ENCODE assay signal across 21 cellular contexts in genomic region chr10:63492788-63493403, GRCh38. TPM values are rescaled to one million over a fixed set of nuclear protein-coding genes. Genes with fewer than 3 reads are reported as not detected.
A peak's percentile ranks its signal among the peaks of the same experiment; 100 is the strongest.
DNase-seq lines count a peak whose midpoint lies in the region; ATAC-seq and TF ChIP-seq lines count a peak whose summit lies in the region.
"Had no signal": no experiment of that assay in that cellular context is flagged by ENCODE, and none has a peak within 500 bp of the region (broad histone marks: within the 10 kb centered on the region; RNA-seq: fewer than 3 reads in every experiment).

No MANE protein-coding gene starts in this region.

- in situ Hi-C loops in ACHN (cut with HindIII; ENCODE audit: low pct_ligation_motif_present, low pct_unique_long_range_greater_than_20kb, low sequenced_read_pairs), result no loop called here

- peaks cover 17% of the 10 kb centered on the region for H3K4me1 Mint-ChIP-seq in WTC11
- peaks cover 18% of the 10 kb centered on the region for H3K4me1 Mint-ChIP-seq in type B pancreatic cell (ENCODE audit: unreplicated experiment)

- H3K36me3 Mint-ChIP-seq in WTC11 (peaks cover 14% of the 10 kb centered on the region), type B pancreatic cell (peaks cover 22% of the 10 kb centered on the region)

- no peaks in the 10 kb centered on the region for H4K20me1 ChIP-seq in HCT116 (ENCODE audit: insufficient read depth)

- H3K9me2 ChIP-seq in HCT116 (ENCODE audit: insufficient read depth), result no peaks in the 10 kb centered on the region

- H2BK12ac ChIP-seq in mesenchymal stem cell (ENCODE audit: low read length in 2 of 2), result no peak overlapping the region

- H2BK15ac ChIP-seq in mesenchymal stem cell (ENCODE audit: low read depth, poor library complexity, severe bottlenecking), result no peak overlapping the region

- no peak for TF ChIP-seq CTCF in HCT116 (IDR thresholded peaks at IDR 0.05 in 2 of 3, conservative IDR thresholded peaks at IDR 0.05 in 1 of 3; ENCODE audit: borderline replicate concordance in 1 of 3, insufficient read depth in 1 of 3, low read depth in 2 of 3, low read length in 2 of 3)
- TF ChIP-seq CTCF in WTC11 (IDR thresholded peaks at IDR 0.05), result no peak
- TF ChIP-seq CTCF in type B pancreatic cell (conservative IDR thresholded peaks at IDR 0.05), result no peak

- H2BK120ac ChIP-seq in mesenchymal stem cell (ENCODE audit: low read depth, low read length), result no peak overlapping the region

- H3K14ac ChIP-seq in mesenchymal stem cell (ENCODE audit: low read length in 2 of 2), result no peak overlapping the region

- H3K4me3 ChIP-seq in HCT116 (replicated peaks in 1 of 2; ENCODE audit: low read depth in 1 of 2, low read length in 2 of 2), result no peak overlapping the region
- no peak overlapping the region for H3K4me3 ChIP-seq in mesenchymal stem cell (ENCODE audit: insufficient read depth in 1 of 2, low read depth in 1 of 2, low read length in 2 of 2)
- H3K4me3 ChIP-seq: ovary, suprapubic skin had no signal

- H3K9me3 Mint-ChIP-seq in WTC11 (peaks cover 8% of the 10 kb centered on the region), type B pancreatic cell (peaks cover 6% of the 10 kb centered on the region)
- H3K9me3 Mint-ChIP-seq: activated T-helper 1 cell treated with anti-CD3 and anti-CD28 coated beads, Interleukin-12 subunit alpha, Interleukin-12 subunit beta, Interleukin-2, Interleukin-4 antibody, amounts not matched to agents 30 ng/mL and 10 ng/mL and 1 ng/mL, durations not matched to agents 14 hours and 24 hours and 36 hours; CD8-positive, alpha-beta T cell; naive thymus-derived CD8-positive, alpha-beta T cell had no signal

- H3K79me2 ChIP-seq in HCT116 (ENCODE audit: insufficient read depth, low read length), result peaks cover 76% of the 10 kb centered on the region

- DNase-seq in HCT116 (ENCODE audit: low read depth, low spot score), result no peak
- DNase-seq in WTC11 (ENCODE audit: low spot score), result no peak
- DNase-seq in mesenchymal stem cell, result no peak
- no peak for DNase-seq in type B pancreatic cell (ENCODE audit: extremely low spot score, unreplicated experiment)
- DNase-seq in NCI-H128 (lab: John Stamatoyannopoulos, UW; ENCODE audit: unreplicated experiment), result no peak
- DNase-seq in ACHN, result no peak
- no peak for DNase-seq in mesenteric fat pad (ENCODE audit: low spot score)
- DNase-seq: activated naive CD4-positive, alpha-beta T cell treated with anti-CD3 and anti-CD28 coated beads, Interleukin-2, amount 50 U/mL, for 16 hours; CD8-positive, alpha-beta T cell; DMS153; KG1; kidney glomerular epithelial cell; naive thymus-derived CD8-positive, alpha-beta T cell; NCI-H526; SHP77 treated with DMSO at 0.1 percent for 48 hours; stimulated activated CD4-positive, alpha-beta T cell treated with anti-CD3 and anti-CD28 coated beads, Interleukin-4, amount 100 ng/mL, for 1 hour; stimulated activated naive B cell treated with anti-CD40 and anti-IgM and Interleukin-4, amounts not matched to agents 10 μg/mL and 1 μg/mL and 100 μg/mL, for 72 hours; SW 1271 had no signal

- H3K4me1 ChIP-seq in HCT116 (ENCODE audit: control insufficient read depth in 1 of 2, insufficient read depth in 2 of 2, low read length in 2 of 2), result peaks cover 28 to 35% of the 10 kb centered on the region in 2 experiments
- peaks cover 6% of the 10 kb centered on the region for H3K4me1 ChIP-seq in mesenchymal stem cell (ENCODE audit: control insufficient read depth, insufficient read depth, low read depth, low read length)

- no peak for ATAC-seq in HCT116
- no peak for ATAC-seq in WTC11
- ATAC-seq: CD8-positive, alpha-beta T cell; naive thymus-derived CD8-positive, alpha-beta T cell; stimulated activated naive B cell treated with anti-CD40 and anti-IgM and Interleukin-4, amounts not matched to agents 10 μg/mL and 1 μg/mL and 100 μg/mL, for 72 hours had no signal

- intact Hi-C loops in HCT116 (cut with micrococcal nuclease), result no loop called here

- no peak overlapping the region for H3K23ac ChIP-seq in mesenchymal stem cell (ENCODE audit: low read length in 2 of 2)

- H3K27ac Mint-ChIP-seq in WTC11 (peak overlapping the region; percentile 78), type B pancreatic cell (peak overlapping the region; percentile 74)
- H3K27ac Mint-ChIP-seq: activated T-helper 1 cell treated with anti-CD3 and anti-CD28 coated beads, Interleukin-12 subunit alpha, Interleukin-12 subunit beta, Interleukin-2, Interleukin-4 antibody, amounts not matched to agents 30 ng/mL and 10 ng/mL and 1 ng/mL, durations not matched to agents 14 hours and 24 hours and 36 hours; CD8-positive, alpha-beta T cell; stimulated activated naive B cell treated with anti-CD40 and anti-IgM and Interleukin-4, amounts not matched to agents 10 μg/mL and 1 μg/mL and 100 μg/mL, for 72 hours had no signal

- H2AFZ ChIP-seq in HCT116 (ENCODE audit: low read depth, low read length, poor library complexity, severe bottlenecking) (no peak overlapping the region), mesenchymal stem cell (ENCODE audit: low read depth, low read length) (no peak overlapping the region)

- H3K4me3 Mint-ChIP-seq in WTC11 (no peak overlapping the region), type B pancreatic cell (peak overlapping the region; percentile 51)
- H3K4me3 Mint-ChIP-seq: activated T-helper 1 cell treated with anti-CD3 and anti-CD28 coated beads, Interleukin-12 subunit alpha, Interleukin-12 subunit beta, Interleukin-2, Interleukin-4 antibody, amounts not matched to agents 30 ng/mL and 10 ng/mL and 1 ng/mL, durations not matched to agents 14 hours and 24 hours and 36 hours; CD8-positive, alpha-beta T cell; naive thymus-derived CD8-positive, alpha-beta T cell; stimulated activated naive B cell treated with anti-CD40 and anti-IgM and Interleukin-4, amounts not matched to agents 10 μg/mL and 1 μg/mL and 100 μg/mL, for 72 hours had no signal

- POLR2A ChIA-PET in HCT116 (lab: Charles Lee), result interaction anchor here (0.7 to 1.5 kb wide), 3 partner anchors 9 to 29 kb away, joined by 3 to 6 read pairs (median 5); no protein-coding TSS in a partner anchor
- POLR2A ChIA-PET in WTC11 (lab: Charles Lee), result no interaction called here

- TF ChIP-seq POLR2A in HCT116 (IDR thresholded peaks at IDR 0.05; ENCODE audit: borderline replicate concordance, extremely low read depth, insufficient read depth, insufficient read length), result no peak

- peaks cover 15% of the 10 kb centered on the region for H3K79me1 ChIP-seq in mesenchymal stem cell (replicated peaks; ENCODE audit: low read length, poor library complexity, severe bottlenecking)

- CTCF ChIA-PET in HCT116 (lab: Charles Lee) (interaction anchor here (1.4 kb wide), 1 partner anchor 326 kb away, joined by 3 read pairs; no protein-coding TSS in a partner anchor), WTC11 (lab: Charles Lee) (no interaction called here)

- H2AK5ac ChIP-seq in mesenchymal stem cell (ENCODE audit: low read length, severe bottlenecking), result no peak overlapping the region

- no peak overlapping the region for H2BK5ac ChIP-seq in mesenchymal stem cell (ENCODE audit: low read depth, low read length, poor library complexity, severe bottlenecking)

- RAD21 ChIA-PET in HCT116 (lab: Charles Lee; ENCODE audit: low non-redundant PET in 1 of 2, low total read pairs in 2 of 2, uncharacterized antibody in 2 of 2, unreplicated experiment in 2 of 2), result no interaction called here

- H3K36me3 ChIP-seq in HCT116 (ENCODE audit: control insufficient read depth in 1 of 2, insufficient read depth in 2 of 2, low read length in 2 of 2), result no peaks in the 10 kb centered on the region
- peaks cover 0 to 5% of the 10 kb centered on the region in 2 experiments for H3K36me3 ChIP-seq in mesenchymal stem cell (ENCODE audit: control insufficient read depth in 1 of 2, insufficient read depth in 2 of 2, low read depth in 1 of 2, low read length in 2 of 2)
- H3K36me3 ChIP-seq: ovary, suprapubic skin had no signal

- H3K9ac ChIP-seq in HCT116 (ENCODE audit: low read length) (no peak overlapping the region), mesenchymal stem cell (ENCODE audit: low read length) (peak overlapping the region; percentile 85)

- H3K4ac ChIP-seq in mesenchymal stem cell (ENCODE audit: low read depth in 1 of 2, low read length in 2 of 2), result no peak overlapping the region

- H3K9me3 ChIP-seq in HCT116 (ENCODE audit: control insufficient read depth in 1 of 2, insufficient read depth in 1 of 2, low read depth in 1 of 2, low read length in 2 of 2) (no peaks in the 10 kb centered on the region; a peak in 1 of 4 replicates), mesenchymal stem cell (ENCODE audit: control insufficient read depth, low read length) (no peaks in the 10 kb centered on the region)
- H3K9me3 ChIP-seq: ovary, suprapubic skin had no signal

- peak overlapping the region; percentile 62; the same call in 1 of the 2 replicates for H3K27ac ChIP-seq in HCT116 (ENCODE audit: low read depth, low read length)
- no peak overlapping the region for H3K27ac ChIP-seq in mesenchymal stem cell (ENCODE audit: low read length, poor library complexity, severe bottlenecking)

- no peak overlapping the region for H4K8ac ChIP-seq in mesenchymal stem cell (ENCODE audit: low read length)

- H3K27me3 ChIP-seq in HCT116 (ENCODE audit: insufficient read depth, low read length) (no peaks in the 10 kb centered on the region), mesenchymal stem cell (ENCODE audit: control insufficient read depth in 1 of 2, insufficient read depth in 1 of 2, low read length in 2 of 2) (no peaks in the 10 kb centered on the region)
- H3K27me3 ChIP-seq: ovary, suprapubic skin had no signal

- no peaks in the 10 kb centered on the region for H3K27me3 Mint-ChIP-seq in WTC11 (ENCODE audit: low read depth)
- H3K27me3 Mint-ChIP-seq in type B pancreatic cell, result no peaks in the 10 kb centered on the region
- H3K27me3 Mint-ChIP-seq: naive thymus-derived CD8-positive, alpha-beta T cell; stimulated activated naive B cell treated with anti-CD40 and anti-IgM and Interleukin-4, amounts not matched to agents 10 μg/mL and 1 μg/mL and 100 μg/mL, for 72 hours had no signal

- H4K91ac ChIP-seq in mesenchymal stem cell (ENCODE audit: low read length), result no peak overlapping the region

- H3K18ac ChIP-seq in mesenchymal stem cell (ENCODE audit: low read depth in 1 of 2, low read length in 2 of 2), result no peak overlapping the region

- 100% methylated on average over 2 of the region's 4 CpGs for WGBS in mesenchymal stem cell

- BruUV-seq in HCT116 (replicated peaks; lab: Mats Ljungman, UMichigan), result no TSS peak

- no peak for TF ChIP-seq RAD21 in HCT116 (IDR thresholded peaks at IDR 0.05; ENCODE audit: low read depth)

- H3K4me2 ChIP-seq in HCT116 (ENCODE audit: low read length), result peak overlapping the region; percentile 27
- no peak overlapping the region for H3K4me2 ChIP-seq in mesenchymal stem cell (ENCODE audit: low read length, poor library complexity, severe bottlenecking)

RNA-seq across cellular contexts. Expression of gene JMJD1C, which starts 27.1 kb away (rescaled TPM):
- total RNA-seq in HCT116 (2021; ENCODE audit: unreplicated experiment) (66.3 TPM), WTC11 (2021) (158 to 180 TPM (median 161 TPM) in 3 replicates), type B pancreatic cell (ENCODE audit: low replicate concordance) (58.3 and 62.6 TPM in 2 replicates), mesenteric fat pad (89.2 TPM)
- 12.5 and 19.0 TPM in 2 replicates for polyA plus RNA-seq in HCT116 (2012)
- polyA plus RNA-seq in mesenchymal stem cell (2013, experiment 1 of 2), result 23.7 TPM
- polyA plus RNA-seq in mesenchymal stem cell (2013, experiment 2 of 2), result 25.8 TPM

RNA-seq across cellular contexts. Expression of gene REEP3, which starts 28.3 kb away (rescaled TPM):
- total RNA-seq in HCT116 (2021; ENCODE audit: unreplicated experiment), result 41.3 TPM
- 5.6 and 7.4 TPM in 2 replicates for polyA plus RNA-seq in HCT116 (2012)
- total RNA-seq in WTC11 (2021), result 18.5 to 23.2 TPM (median 21.2 TPM) in 3 replicates
- 38.5 TPM for polyA plus RNA-seq in mesenchymal stem cell (2013, experiment 1 of 2)
- polyA plus RNA-seq in mesenchymal stem cell (2013, experiment 2 of 2), result 42.0 TPM
- 38.1 and 57.0 TPM in 2 replicates for total RNA-seq in type B pancreatic cell (ENCODE audit: low replicate concordance)
- 58.6 TPM for total RNA-seq in mesenteric fat pad
